ENCODE assay signal across 21 cellular contexts in the genomic region with DNA sequence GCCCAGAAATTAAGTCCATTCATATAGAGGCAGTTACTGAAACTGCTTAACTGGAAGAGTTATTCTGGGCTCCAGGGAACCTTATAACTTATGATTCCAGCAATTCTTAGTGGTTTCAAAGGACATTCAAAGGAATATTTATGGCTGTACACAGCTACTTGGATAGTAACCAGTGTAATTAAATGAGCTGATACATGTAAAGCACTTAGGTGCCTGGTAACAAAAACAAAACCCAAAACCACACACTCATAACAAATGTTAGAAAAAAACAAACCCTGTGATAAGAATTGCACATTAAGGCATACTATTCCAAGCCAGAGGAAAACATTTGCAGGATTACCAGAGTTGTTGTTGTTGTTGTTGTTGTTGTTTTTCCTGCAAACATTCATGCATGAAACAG. TPM values are rescaled to one million over a fixed set of nuclear protein-coding genes. Genes with fewer than 3 reads are reported as not detected.
DNase-seq lines count a peak whose midpoint lies in the region; ATAC-seq and TF ChIP-seq lines count a peak whose summit lies in the region.
"Had no signal": no experiment of that assay in that cellular context is flagged by ENCODE, and none has a peak within 500 bp of the region (broad histone marks: within the 10 kb centered on the region; RNA-seq: fewer than 3 reads in every experiment).

No MANE protein-coding gene starts in this region.

- H3K9me3 Mint-ChIP-seq in endodermal cell: no peaks in the 10 kb centered on the region
- H3K9me3 Mint-ChIP-seq in stimulated activated effector memory CD8-positive, alpha-beta T cell treated with anti-CD3 and anti-CD28 coated beads, Interleukin-12 subunit alpha, Interleukin-12 subunit beta, amount 100 ng/mL, for 72 hours: no peaks in the 10 kb centered on the region
- H3K9me3 Mint-ChIP-seq: activated T-helper 17 cell treated with anti-CD3 and anti-CD28 coated beads, Interleukin-2, amount 50 U/mL, for 72 hours; stimulated activated naive B cell treated with anti-CD40 and anti-IgM and Interleukin-4, amounts not matched to agents 10 μg/mL and 1 μg/mL and 100 μg/mL, for 72 hours had no signal

- ATAC-seq in Right ventricle myocardium superior (ENCODE audit: poor library complexity): peak; percentile 66
- no peak for ATAC-seq in stimulated activated effector memory CD8-positive, alpha-beta T cell treated with anti-CD3 and anti-CD28 coated beads, Interleukin-12 subunit alpha, Interleukin-12 subunit beta, amount 100 ng/mL, for 72 hours
- no peak for ATAC-seq in GM18858 (IDR thresholded peaks at IDR 0.05; ENCODE audit: unreplicated experiment)
- ATAC-seq: activated T-helper 17 cell treated with anti-CD3 and anti-CD28 coated beads, Interleukin-2, amount 50 U/mL, for 72 hours; left lung; stimulated activated naive B cell treated with anti-CD40 and anti-IgM and Interleukin-4, amounts not matched to agents 10 μg/mL and 1 μg/mL and 100 μg/mL, for 72 hours had no signal

- no peaks in the 10 kb centered on the region for H3K27me3 Mint-ChIP-seq in endodermal cell (ENCODE audit: insufficient read depth)
- H3K27me3 Mint-ChIP-seq: activated T-helper 17 cell treated with anti-CD3 and anti-CD28 coated beads, Interleukin-2, amount 50 U/mL, for 72 hours; stimulated activated naive B cell treated with anti-CD40 and anti-IgM and Interleukin-4, amounts not matched to agents 10 μg/mL and 1 μg/mL and 100 μg/mL, for 72 hours had no signal

- H3K4me1 ChIP-seq in HUES48 (ENCODE audit: control insufficient read depth, insufficient read depth, low read length) (peaks cover 38% of the 10 kb centered on the region), endodermal cell (ENCODE audit: control insufficient read depth, insufficient read depth, low read length) (peaks cover 5% of the 10 kb centered on the region)
- peaks cover 16% of the 10 kb centered on the region for H3K4me1 ChIP-seq in effector memory CD4-positive, alpha-beta T cell (ENCODE audit: control insufficient read depth, insufficient read depth, low read length, poor library complexity, severe bottlenecking)
- H3K4me1 ChIP-seq: thyroid gland had no signal

- TF ChIP-seq CTCF in endodermal cell (conservative IDR thresholded peaks at IDR 0.05): no peak

- H3K9me3 ChIP-seq in HUES48 (ENCODE audit: control insufficient read depth, insufficient read depth, low read length) (no peaks in the 10 kb centered on the region), endodermal cell (ENCODE audit: control insufficient read depth, low read length) (no peaks in the 10 kb centered on the region)
- no peaks in the 10 kb centered on the region for H3K9me3 ChIP-seq in effector memory CD4-positive, alpha-beta T cell (ENCODE audit: control insufficient read depth, low read length)
- H3K9me3 ChIP-seq: left lung, SJSA1, thyroid gland had no signal

- no peak overlapping the region; the same call in 1 of the 2 replicates for H3K4me3 ChIP-seq in HUES48 (ENCODE audit: low read depth, low read length)
- H3K4me3 ChIP-seq in endodermal cell (ENCODE audit: low read length): no peak overlapping the region
- no peak overlapping the region for H3K4me3 ChIP-seq in effector memory CD4-positive, alpha-beta T cell (ENCODE audit: insufficient read depth, low read depth, low read length, poor library complexity, severe bottlenecking)
- H3K4me3 ChIP-seq: left lung, PC-9, SJSA1, thyroid gland had no signal

- H3K4me3 Mint-ChIP-seq in endodermal cell: no peak overlapping the region
- H3K4me3 Mint-ChIP-seq in stimulated activated effector memory CD8-positive, alpha-beta T cell treated with anti-CD3 and anti-CD28 coated beads, Interleukin-12 subunit alpha, Interleukin-12 subunit beta, amount 100 ng/mL, for 72 hours: no peak overlapping the region
- H3K4me3 Mint-ChIP-seq: activated T-helper 17 cell treated with anti-CD3 and anti-CD28 coated beads, Interleukin-2, amount 50 U/mL, for 72 hours; stimulated activated naive B cell treated with anti-CD40 and anti-IgM and Interleukin-4, amounts not matched to agents 10 μg/mL and 1 μg/mL and 100 μg/mL, for 72 hours had no signal

- H3K36me3 ChIP-seq in HUES48 (ENCODE audit: control insufficient read depth, insufficient read depth, low read length): peaks cover 4% of the 10 kb centered on the region; the same call in 1 of the 2 replicates
- H3K36me3 ChIP-seq in endodermal cell (ENCODE audit: control insufficient read depth, insufficient read depth, low read length): peaks cover 13% of the 10 kb centered on the region
- H3K36me3 ChIP-seq in effector memory CD4-positive, alpha-beta T cell (ENCODE audit: control insufficient read depth, insufficient read depth, low read length): peaks cover 64% of the 10 kb centered on the region
- H3K36me3 ChIP-seq: thyroid gland had no signal

- H3K9ac ChIP-seq in HUES48 (ENCODE audit: low read depth, low read length) (no peak overlapping the region), endodermal cell (ENCODE audit: extremely low read depth, low read length, poor library complexity, severe bottlenecking) (no peak overlapping the region)

- peaks cover 10% of the 10 kb centered on the region for H3K36me3 Mint-ChIP-seq in endodermal cell (ENCODE audit: low read depth)
- H3K36me3 Mint-ChIP-seq in stimulated activated effector memory CD8-positive, alpha-beta T cell treated with anti-CD3 and anti-CD28 coated beads, Interleukin-12 subunit alpha, Interleukin-12 subunit beta, amount 100 ng/mL, for 72 hours: peaks cover 100% of the 10 kb centered on the region

- H3K27ac ChIP-seq in HUES48 (ENCODE audit: low read depth, low read length) (peak overlapping the region; percentile 78), endodermal cell (ENCODE audit: low read depth, low read length) (no peak overlapping the region)
- H3K27ac ChIP-seq in effector memory CD4-positive, alpha-beta T cell (ENCODE audit: insufficient read depth, low read length, poor library complexity, severe bottlenecking): no peak overlapping the region
- H3K27ac ChIP-seq: left lung, PC-9, SJSA1, thyroid gland had no signal

- H3K27ac Mint-ChIP-seq in endodermal cell: peak overlapping the region; percentile 19
- peak overlapping the region; percentile 8 for H3K27ac Mint-ChIP-seq in stimulated activated effector memory CD8-positive, alpha-beta T cell treated with anti-CD3 and anti-CD28 coated beads, Interleukin-12 subunit alpha, Interleukin-12 subunit beta, amount 100 ng/mL, for 72 hours
- H3K27ac Mint-ChIP-seq: stimulated activated naive B cell treated with anti-CD40 and anti-IgM and Interleukin-4, amounts not matched to agents 10 μg/mL and 1 μg/mL and 100 μg/mL, for 72 hours had no signal

- H3K27me3 ChIP-seq in HUES48 (ENCODE audit: control insufficient read depth, insufficient read depth, low read length): no peaks in the 10 kb centered on the region
- H3K27me3 ChIP-seq in endodermal cell (ENCODE audit: control insufficient read depth, insufficient read depth, low read length, poor library complexity, severe bottlenecking): no peaks in the 10 kb centered on the region
- no peaks in the 10 kb centered on the region for H3K27me3 ChIP-seq in effector memory CD4-positive, alpha-beta T cell (replicated peaks; ENCODE audit: control insufficient read depth, insufficient read depth, low read length, poor library complexity, severe bottlenecking)
- H3K27me3 ChIP-seq: left lung, SJSA1, thyroid gland had no signal

- peaks cover 38% of the 10 kb centered on the region for H3K4me1 Mint-ChIP-seq in endodermal cell
- peaks cover 57% of the 10 kb centered on the region for H3K4me1 Mint-ChIP-seq in stimulated activated effector memory CD8-positive, alpha-beta T cell treated with anti-CD3 and anti-CD28 coated beads, Interleukin-12 subunit alpha, Interleukin-12 subunit beta, amount 100 ng/mL, for 72 hours

- DNase-seq in Right ventricle myocardium superior (no peak), cardiac septum (ENCODE audit: low spot score) (no peak), endodermal cell (no peak), T1000 (lab: John Stamatoyannopoulos, UW) (no peak)
- no peak for DNase-seq in stimulated activated effector memory CD8-positive, alpha-beta T cell treated with anti-CD3 and anti-CD28 coated beads, Interleukin-12 subunit alpha, Interleukin-12 subunit beta, amount 100 ng/mL, for 72 hours (ENCODE audit: low spot score in 2 of 2)
- no peak for DNase-seq in effector memory CD4-positive, alpha-beta T cell
- DNase-seq: activated CD4-positive, CD25-positive, alpha-beta regulatory T cell; DND-41; erythroblast; left lung; NCI-H1694; NCI-H345; occipital lobe; PC-9; right cardiac atrium; stimulated activated naive B cell treated with anti-CD40 and anti-IgM and Interleukin-4, amounts not matched to agents 10 μg/mL and 1 μg/mL and 100 μg/mL, for 72 hours; thyroid gland had no signal

- intact Hi-C loops in Right ventricle myocardium superior (cut with DNase I) (loop anchor here (10.0 kb wide), 1 partner anchor 277 kb away; no protein-coding TSS in a partner anchor), cardiac septum (cut with DNase I) (no loop called here)

RNA-seq across cellular contexts. Expression of a gene that starts 51.5 kb away (rescaled TPM):
- total RNA-seq in Right ventricle myocardium superior (8.9 TPM), cardiac septum (11.3 TPM), endodermal cell (10 to 100 TPM; 29.2 to 33.1 TPM)
- 22.3 TPM for polyA plus RNA-seq in endodermal cell (2013, experiment 1 of 2)
- polyA plus RNA-seq in endodermal cell (2013, experiment 2 of 2): 21.1 TPM

RNA-seq across cellular contexts. Expression of a gene that starts 57.7 kb away (rescaled TPM):
- total RNA-seq in Right ventricle myocardium superior: 9.3 TPM
- total RNA-seq in cardiac septum: 10.7 TPM
- 10 to 100 TPM; 43.6 to 43.9 TPM for total RNA-seq in endodermal cell
- 46.7 TPM for polyA plus RNA-seq in endodermal cell (2013, experiment 1 of 2)
- 44.1 TPM for polyA plus RNA-seq in endodermal cell (2013, experiment 2 of 2)
